In genomic region chr3:31831526-31832034, GRCh38 we compare ENCODE assay signal across 24 cellular contexts.
"Had no signal": no experiment of that assay in that cellular context is flagged by ENCODE, and none has a peak within 500 bp of the region (broad histone marks: within the 10 kb centered on the region; RNA-seq: fewer than 3 reads in every experiment).

No MANE protein-coding gene starts in this region.

- H2AFZ ChIP-seq: neural progenitor cell had no signal

- H3K27ac ChIP-seq: breast epithelium, coronary artery, esophagus squamous epithelium, gastrocnemius medialis, lower lobe of right lung, neural progenitor cell, testis, upper lobe of left lung had no signal

- H3K9me3 ChIP-seq: breast epithelium, esophagus squamous epithelium, gastrocnemius medialis, lower lobe of right lung, testis, upper lobe of left lung had no signal

- H3K4me1 ChIP-seq: breast epithelium, gastrocnemius medialis, lower lobe of right lung, upper lobe of left lung had no signal

- H3K27me3 ChIP-seq: breast epithelium, esophagus squamous epithelium, gastrocnemius medialis, neural progenitor cell, testis, upper lobe of left lung had no signal

- H3K36me3 ChIP-seq: breast epithelium, gastrocnemius medialis, lower lobe of right lung, neural progenitor cell, upper lobe of left lung had no signal

- ATAC-seq: activated T-cell treated with anti-CD3 and anti-CD28 coated beads, Interleukin-2, amount 50 U/mL, for 72 hours; gastrocnemius medialis; left lobe of liver; lower lobe of right lung; naive thymus-derived CD8-positive, alpha-beta T cell; sciatic nerve; stimulated activated naive B cell treated with anti-CD40 and anti-IgM and Interleukin-4, amounts not matched to agents 10 μg/mL and 1 μg/mL and 100 μg/mL, for 72 hours had no signal

- H3K4me3 ChIP-seq: breast epithelium, coronary artery, esophagus squamous epithelium, gastrocnemius medialis, lower lobe of right lung, neural progenitor cell, testis, upper lobe of left lung had no signal

- DNase-seq: activated CD4-positive, alpha-beta memory T cell treated with anti-CD3 and anti-CD28 coated beads, Interleukin-2, amount 10 ng/mL, durations not matched to agents 7 days and 5 days; activated CD4-positive, alpha-beta T cell treated with anti-CD3 and anti-CD28 coated beads, Interleukin-2, amount 10 ng/mL, durations not matched to agents 24 days and 14 days; activated CD4-positive, CD25-positive, alpha-beta regulatory T cell; activated effector memory CD4-positive, alpha-beta T cell treated with Interleukin-2 at 50 U/mL for 16 hours; activated naive CD4-positive, alpha-beta T cell treated with anti-CD3 and anti-CD28 coated beads for 36 hours; activated naive CD8-positive, alpha-beta T cell treated with anti-CD3 and anti-CD28 coated beads, Interleukin-2, amount 10 ng/mL, durations not matched to agents 7 days and 5 days; activated T-cell treated with anti-CD3 and anti-CD28 coated beads, Interleukin-2, amount 50 U/mL, for 72 hours; amniotic stem cell; endodermal cell; esophagus squamous epithelium; gastrocnemius medialis; lower lobe of right lung; naive thymus-derived CD8-positive, alpha-beta T cell; small intestine; stimulated activated CD4-positive, alpha-beta T cell treated with anti-CD3 and anti-CD28 coated beads, Interleukin-15, amount 100 ng/mL, for 24 hours; stimulated activated naive B cell treated with anti-CD40 and anti-IgM and Interleukin-4, amounts not matched to agents 10 μg/mL and 1 μg/mL and 100 μg/mL, for 72 hours; T1000; testis; upper lobe of left lung had no signal

- H3K4me2 ChIP-seq: neural progenitor cell had no signal

- H3K9ac ChIP-seq: neural progenitor cell had no signal
